ENCODE assay signal across 15 cellular contexts in the genomic region with DNA sequence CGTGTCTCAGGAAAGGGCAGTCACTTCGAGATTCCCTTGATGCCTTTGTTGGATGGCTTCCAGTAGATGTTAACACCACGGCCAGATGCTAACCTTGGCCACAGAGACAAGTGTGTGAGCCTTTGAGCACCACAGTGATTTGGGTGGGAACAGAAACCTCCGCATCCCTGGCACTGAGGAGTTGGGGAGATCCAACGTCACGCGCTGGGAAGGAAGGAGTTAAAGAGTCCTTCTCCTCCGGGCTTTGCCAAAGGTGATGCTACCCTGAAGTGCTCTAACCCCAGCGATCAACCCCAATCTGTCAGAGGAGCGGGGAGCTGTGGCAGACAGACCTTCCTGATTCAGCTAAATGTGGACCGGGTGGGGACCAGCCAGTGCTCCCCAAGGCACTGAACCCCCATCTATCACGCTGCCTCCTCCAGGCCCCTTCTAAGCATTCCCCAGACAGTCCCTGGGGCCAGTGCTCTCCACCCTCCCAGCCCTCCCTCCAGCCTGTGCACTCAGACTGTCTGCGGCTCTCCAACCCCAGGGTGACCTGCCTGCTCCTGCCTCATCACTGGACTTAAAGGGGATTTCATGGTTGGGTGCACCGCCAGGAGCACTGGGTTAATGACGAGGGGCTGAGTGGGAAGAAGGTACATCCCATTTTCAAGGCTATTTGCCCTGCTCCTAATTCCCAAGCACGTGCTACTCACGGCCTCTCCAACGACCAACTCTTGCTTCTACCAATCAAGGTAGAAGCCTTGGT. TPM values are rescaled to one million over a fixed set of nuclear protein-coding genes. Genes with fewer than 3 reads are reported as not detected.
A peak's percentile ranks its signal among the peaks of the same experiment; 100 is the strongest.
DNase-seq lines count a peak whose midpoint lies in the region; ATAC-seq and TF ChIP-seq lines count a peak whose summit lies in the region.
"Had no signal": no experiment of that assay in that cellular context is flagged by ENCODE, and none has a peak within 500 bp of the region (broad histone marks: within the 10 kb centered on the region; RNA-seq: fewer than 3 reads in every experiment).

No MANE protein-coding gene starts in this region.

- no peak overlapping the region for H3K4me3 Mint-ChIP-seq in stimulated activated naive CD8-positive, alpha-beta T cell treated with anti-CD3 and anti-CD28 coated beads, Interleukin-15, Interleukin-2, amounts not matched to agents 100 ng/mL and 50 ng/mL, for 24 hours
- H3K4me3 Mint-ChIP-seq in stimulated activated naive CD8-positive, alpha-beta T cell treated with anti-CD3 and anti-CD28 coated beads, Interleukin-15, amount 100 ng/mL, for 72 hours, result peak overlapping the region in 1 of 2 donors; percentile 37
- H3K4me3 Mint-ChIP-seq in activated naive CD8-positive, alpha-beta T cell treated with anti-CD3 and anti-CD28 coated beads, Interleukin-2, amount 50 U/mL, for 24 hours, result no peak overlapping the region
- H3K4me3 Mint-ChIP-seq: GM23338 had no signal

- peaks cover 31% of the 10 kb centered on the region for H3K4me1 Mint-ChIP-seq in stimulated activated naive CD8-positive, alpha-beta T cell treated with anti-CD3 and anti-CD28 coated beads, Interleukin-15, Interleukin-2, amounts not matched to agents 100 ng/mL and 50 ng/mL, for 24 hours (ENCODE audit: low read depth)
- peaks cover 53% of the 10 kb centered on the region for H3K4me1 Mint-ChIP-seq in stimulated activated naive CD8-positive, alpha-beta T cell treated with anti-CD3 and anti-CD28 coated beads, Interleukin-15, amount 100 ng/mL, for 72 hours
- peaks cover 23% of the 10 kb centered on the region for H3K4me1 Mint-ChIP-seq in activated naive CD8-positive, alpha-beta T cell treated with anti-CD3 and anti-CD28 coated beads, Interleukin-2, amount 50 U/mL, for 24 hours

- H3K4me3 ChIP-seq in choroid plexus epithelial cell (ENCODE audit: low read depth, low read length) (no peak overlapping the region), H7 (ENCODE audit: insufficient read depth, low read depth, low read length) (no peak overlapping the region)
- H3K4me3 ChIP-seq: ascending aorta, GM23338, SJSA1, upper lobe of right lung had no signal

- DNase-seq in stimulated activated naive CD8-positive, alpha-beta T cell treated with anti-CD3 and anti-CD28 coated beads, Interleukin-15, amount 100 ng/mL, for 72 hours, result no peak
- DNase-seq in choroid plexus epithelial cell (ENCODE audit: low read depth), result peak; percentile 37
- no peak for DNase-seq in H7
- no peak for DNase-seq in AML-193 (lab: John Stamatoyannopoulos, UW)
- DNase-seq in activated naive CD8-positive, alpha-beta T cell treated with anti-CD3 and anti-CD28 coated beads, Interleukin-2, amount 50 U/mL, for 24 hours, result no peak
- DNase-seq: activated CD4-positive, alpha-beta T cell treated with anti-CD3 and anti-CD28 coated beads, Interleukin-2, amount 50 U/mL, for 4 hours; NCI-H2029 treated with DMSO at 0.1 percent for 48 hours; upper lobe of right lung had no signal

- H3K27me3 Mint-ChIP-seq in stimulated activated naive CD8-positive, alpha-beta T cell treated with anti-CD3 and anti-CD28 coated beads, Interleukin-15, Interleukin-2, amounts not matched to agents 100 ng/mL and 50 ng/mL, for 24 hours, result no peaks in the 10 kb centered on the region
- peaks cover 22% of the 10 kb centered on the region for H3K27me3 Mint-ChIP-seq in stimulated activated naive CD8-positive, alpha-beta T cell treated with anti-CD3 and anti-CD28 coated beads, Interleukin-15, amount 100 ng/mL, for 72 hours
- no peaks in the 10 kb centered on the region for H3K27me3 Mint-ChIP-seq in activated naive CD8-positive, alpha-beta T cell treated with anti-CD3 and anti-CD28 coated beads, Interleukin-2, amount 50 U/mL, for 24 hours

- no peak for TF ChIP-seq CTCF in choroid plexus epithelial cell (conservative IDR thresholded peaks at IDR 0.05; ENCODE audit: low read depth, low read length)

- H3K27me3 ChIP-seq in H7 (ENCODE audit: control insufficient read depth, insufficient read depth, low read length), result peaks cover 36% of the 10 kb centered on the region
- H3K27me3 ChIP-seq: ascending aorta, upper lobe of right lung had no signal

- H3K36me3 Mint-ChIP-seq in stimulated activated naive CD8-positive, alpha-beta T cell treated with anti-CD3 and anti-CD28 coated beads, Interleukin-15, Interleukin-2, amounts not matched to agents 100 ng/mL and 50 ng/mL, for 24 hours (ENCODE audit: low read depth), result no peaks in the 10 kb centered on the region
- no peaks in the 10 kb centered on the region for H3K36me3 Mint-ChIP-seq in activated naive CD8-positive, alpha-beta T cell treated with anti-CD3 and anti-CD28 coated beads, Interleukin-2, amount 50 U/mL, for 24 hours (ENCODE audit: low read depth)

- no peaks in the 10 kb centered on the region for H3K36me3 ChIP-seq in H7 (replicated peaks; ENCODE audit: control insufficient read depth, insufficient read depth, low read length)
- H3K36me3 ChIP-seq: ascending aorta, SJSA1, upper lobe of right lung had no signal

- no peaks in the 10 kb centered on the region for H3K9me3 Mint-ChIP-seq in stimulated activated naive CD8-positive, alpha-beta T cell treated with anti-CD3 and anti-CD28 coated beads, Interleukin-15, Interleukin-2, amounts not matched to agents 100 ng/mL and 50 ng/mL, for 24 hours
- no peaks in the 10 kb centered on the region for H3K9me3 Mint-ChIP-seq in stimulated activated naive CD8-positive, alpha-beta T cell treated with anti-CD3 and anti-CD28 coated beads, Interleukin-15, amount 100 ng/mL, for 72 hours
- H3K9me3 Mint-ChIP-seq in activated naive CD8-positive, alpha-beta T cell treated with anti-CD3 and anti-CD28 coated beads, Interleukin-2, amount 50 U/mL, for 24 hours, result no peaks in the 10 kb centered on the region
- H3K9me3 Mint-ChIP-seq: GM23338 had no signal

- peak overlapping the region; percentile 49 for H3K27ac Mint-ChIP-seq in stimulated activated naive CD8-positive, alpha-beta T cell treated with anti-CD3 and anti-CD28 coated beads, Interleukin-15, Interleukin-2, amounts not matched to agents 100 ng/mL and 50 ng/mL, for 24 hours
- no peak overlapping the region for H3K27ac Mint-ChIP-seq in stimulated activated naive CD8-positive, alpha-beta T cell treated with anti-CD3 and anti-CD28 coated beads, Interleukin-15, amount 100 ng/mL, for 72 hours
- H3K27ac Mint-ChIP-seq in activated naive CD8-positive, alpha-beta T cell treated with anti-CD3 and anti-CD28 coated beads, Interleukin-2, amount 50 U/mL, for 24 hours, result no peak overlapping the region
- H3K27ac Mint-ChIP-seq: GM23338 had no signal

- no peak for ATAC-seq in stimulated activated naive CD8-positive, alpha-beta T cell treated with anti-CD3 and anti-CD28 coated beads, Interleukin-15, amount 100 ng/mL, for 72 hours
- ATAC-seq in HG03342 (IDR thresholded peaks at IDR 0.05; ENCODE audit: unreplicated experiment) (peak; percentile 6), GM18858 (IDR thresholded peaks at IDR 0.05; ENCODE audit: unreplicated experiment) (no peak)
- ATAC-seq in activated naive CD8-positive, alpha-beta T cell treated with anti-CD3 and anti-CD28 coated beads, Interleukin-2, amount 50 U/mL, for 24 hours, result no peak
- ATAC-seq: esophagus mucosa, GM23338, upper lobe of right lung had no signal

RNA-seq across cellular contexts. Expression of a gene that starts 3.2 kb away (rescaled TPM):
- 24.6 and 31.6 TPM in 2 replicates for total RNA-seq in H7 (2014; rRNA removed; shearing (Covaris generic))
